Comparison of ENCODE assay signal across 19 cellular contexts in the genomic region with DNA sequence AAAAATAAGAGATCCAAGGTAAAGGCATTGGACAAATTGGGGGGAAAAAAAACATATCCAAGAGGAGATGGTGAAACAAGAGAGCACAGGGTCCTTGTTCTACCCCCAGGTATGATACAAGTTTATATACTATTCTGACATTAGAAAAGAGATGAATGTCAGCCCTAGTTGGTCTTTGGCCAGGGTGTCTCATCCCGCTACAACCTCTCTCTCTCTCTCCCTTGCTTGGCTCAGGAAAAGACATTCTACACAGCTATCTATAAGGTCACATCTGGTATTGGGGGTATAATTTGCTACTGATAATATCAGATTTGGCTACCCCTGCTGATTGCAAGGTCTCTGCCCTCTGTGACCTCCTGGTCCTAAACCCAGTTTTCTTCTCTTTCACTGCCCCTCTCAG.
DNase-seq lines count a peak whose midpoint lies in the region; ATAC-seq and TF ChIP-seq lines count a peak whose summit lies in the region.
"Had no signal": no experiment of that assay in that cellular context is flagged by ENCODE, and none has a peak within 500 bp of the region (broad histone marks: within the 10 kb centered on the region; RNA-seq: fewer than 3 reads in every experiment).

No MANE protein-coding gene starts in this region.

- H2AFZ ChIP-seq in PC-3 (ENCODE audit: low read length), result no peak overlapping the region

- no peaks in the 10 kb centered on the region for H3K9me3 ChIP-seq in HEK293 (ENCODE audit: control insufficient read depth, insufficient read depth, low read depth, low read length)
- no peaks in the 10 kb centered on the region for H3K9me3 ChIP-seq in PC-3 (ENCODE audit: low read length)
- no peaks in the 10 kb centered on the region for H3K9me3 ChIP-seq in colonic mucosa
- no peaks in the 10 kb centered on the region for H3K9me3 ChIP-seq in ascending aorta
- H3K9me3 ChIP-seq: SJSA1 had no signal

- no TSS peak for BruUV-seq in PC-3 (replicated peaks; lab: Mats Ljungman, UMichigan)

- no peaks in the 10 kb centered on the region for H3K79me2 ChIP-seq in PC-3 (ENCODE audit: low read length)

- ATAC-seq in PC-3 (peak; percentile 40), GM21390 (IDR thresholded peaks at IDR 0.05; ENCODE audit: unreplicated experiment) (no peak)
- ATAC-seq: GM12878, Right ventricle myocardium inferior had no signal

- no peaks in the 10 kb centered on the region for H3K4me1 Mint-ChIP-seq in neural crest cell

- H3K36me3 ChIP-seq in HEK293 (ENCODE audit: control insufficient read depth in 2 of 2, insufficient read depth in 1 of 2, low read length in 2 of 2) (no peaks in the 10 kb centered on the region), PC-3 (ENCODE audit: low read depth, low read length) (no peaks in the 10 kb centered on the region), colonic mucosa (no peaks in the 10 kb centered on the region), ascending aorta (no peaks in the 10 kb centered on the region)
- H3K36me3 ChIP-seq: SJSA1 had no signal

- CTCF ChIA-PET in HEK293 (lab: Yijun Ruan, JAX) (interaction anchor here (0.7 kb wide), 1 partner anchor 15 kb away, joined by 3 read pairs; no protein-coding TSS in a partner anchor), PC-3 (lab: Charles Lee) (no interaction called here)

- no peak overlapping the region for H3K4me3 ChIP-seq in HEK293 (ENCODE audit: low read depth, low read length)
- H3K4me3 ChIP-seq in PC-3 (ENCODE audit: low read length), result no peak overlapping the region
- no peak overlapping the region for H3K4me3 ChIP-seq in colonic mucosa
- no peak overlapping the region for H3K4me3 ChIP-seq in ascending aorta
- H3K4me3 ChIP-seq: GM12878, SJSA1 had no signal

- H3K9ac ChIP-seq in PC-3 (ENCODE audit: low read length) (no peak overlapping the region), colonic mucosa (ENCODE audit: low read depth in 2 of 2, low read length in 2 of 2) (no peak overlapping the region)

- H3F3A ChIP-seq in PC-3 (ENCODE audit: low read length, unreplicated experiment), result no peaks in the 10 kb centered on the region

- H3K4me1 ChIP-seq in HEK293 (ENCODE audit: control insufficient read depth, insufficient read depth, low read length) (peaks cover 6% of the 10 kb centered on the region; the same call in 1 of the 2 replicates), PC-3 (ENCODE audit: insufficient read depth, low read length) (peaks cover 7% of the 10 kb centered on the region; the same call in 1 of the 2 replicates), colonic mucosa (no peaks in the 10 kb centered on the region), ascending aorta (no peaks in the 10 kb centered on the region)
- H3K4me1 ChIP-seq: SJSA1 had no signal

- no peak overlapping the region for H3K4me3 Mint-ChIP-seq in neural crest cell
- H3K4me3 Mint-ChIP-seq: CD4-positive, alpha-beta T cell; HFFc6 had no signal

- H3K27ac Mint-ChIP-seq in neural crest cell (ENCODE audit: unreplicated experiment), result peak overlapping the region; percentile 14
- H3K27ac Mint-ChIP-seq: CD4-positive, alpha-beta T cell; HFFc6 had no signal

- POLR2A ChIA-PET in HEK293 (lab: Yijun Ruan, JAX) (no interaction called here), PC-3 (lab: Charles Lee; ENCODE audit: unreplicated experiment) (interaction anchor here (0.5 kb wide), 1 partner anchor 16 kb away, joined by 11 read pairs; no protein-coding TSS in a partner anchor)

- no peak overlapping the region; the same call in 1 of the 2 replicates for H3K27ac ChIP-seq in HEK293 (ENCODE audit: extremely low read depth, low read depth, low read length)
- no peak overlapping the region for H3K27ac ChIP-seq in PC-3 (ENCODE audit: low read length)
- peak overlapping the region; percentile 60 for H3K27ac ChIP-seq in colonic mucosa
- no peak overlapping the region for H3K27ac ChIP-seq in ascending aorta
- H3K27ac ChIP-seq: SJSA1 had no signal

- H3K9me3 Mint-ChIP-seq in neural crest cell, result no peaks in the 10 kb centered on the region
- H3K9me3 Mint-ChIP-seq: CD4-positive, alpha-beta T cell; HFFc6 had no signal

- H3K27me3 ChIP-seq in PC-3 (ENCODE audit: low read length) (no peaks in the 10 kb centered on the region; the same call in 1 of the 2 replicates), colonic mucosa (no peaks in the 10 kb centered on the region), ascending aorta (no peaks in the 10 kb centered on the region)
- H3K27me3 ChIP-seq: SJSA1 had no signal

- no peaks in the 10 kb centered on the region for H4K20me1 ChIP-seq in PC-3 (ENCODE audit: low read length)

- H3K9me2 ChIP-seq in PC-3 (replicated peaks; ENCODE audit: low read length), result no peaks in the 10 kb centered on the region

- intact Hi-C loops in PC-3 (cut with micrococcal nuclease) (no loop called here), colonic mucosa (cut with DNase I) (no loop called here), ascending aorta (cut with DNase I) (no loop called here)

- H3K36me3 Mint-ChIP-seq in neural crest cell (ENCODE audit: low read depth), result no peaks in the 10 kb centered on the region

- TF ChIP-seq CTCF in HEK293 (tag by site-specific recombination; IDR thresholded peaks at IDR 0.05) (no peak), PC-3 (conservative IDR thresholded peaks at IDR 0.05; ENCODE audit: low read depth, low read length) (no peak), colonic mucosa (IDR thresholded peaks at IDR 0.05) (no peak), neural crest cell (conservative IDR thresholded peaks at IDR 0.05) (no peak), ascending aorta (IDR thresholded peaks at IDR 0.05) (no peak)

- DNase-seq in PC-3 (no peak), colonic mucosa (no peak), neural crest cell (ENCODE audit: low read depth, low spot score) (no peak), SK-N-DZ (ENCODE audit: low spot score) (no peak), HT-29 (ENCODE audit: low spot score) (no peak), ascending aorta (ENCODE audit: low spot score in 2 of 2) (no peak)
- DNase-seq: CD4-positive, alpha-beta T cell; DND-41; H7; HFFc6; KG1; NCI-H1694; NCI-H774; NK-92 treated with Interleukin-12 subunit alpha and Interleukin-12 subunit beta, amount 100 ng/mL, for 24 hours had no signal

- no peak overlapping the region for H3K4me2 ChIP-seq in PC-3 (ENCODE audit: low read length)

- H3K27me3 Mint-ChIP-seq in neural crest cell (ENCODE audit: low read depth), result no peaks in the 10 kb centered on the region
- H3K27me3 Mint-ChIP-seq: CD4-positive, alpha-beta T cell had no signal

TF ChIP-seq in HEK293, 187 proteins besides CTCF, POLR2A, EP300 and RAD21 (continues in another document):
- TF ChIP-seq ZNF266 (tag by site-specific recombination; IDR thresholded peaks at IDR 0.05; ENCODE audit: low read depth), result no peak
- no peak for TF ChIP-seq ZBTB21 (tag by site-specific recombination; IDR thresholded peaks at IDR 0.05)
- TF ChIP-seq SETDB1 (IDR thresholded peaks at IDR 0.05; ENCODE audit: insufficient read length, low read length), result peak; percentile 2
- TF ChIP-seq, protein P1, sequence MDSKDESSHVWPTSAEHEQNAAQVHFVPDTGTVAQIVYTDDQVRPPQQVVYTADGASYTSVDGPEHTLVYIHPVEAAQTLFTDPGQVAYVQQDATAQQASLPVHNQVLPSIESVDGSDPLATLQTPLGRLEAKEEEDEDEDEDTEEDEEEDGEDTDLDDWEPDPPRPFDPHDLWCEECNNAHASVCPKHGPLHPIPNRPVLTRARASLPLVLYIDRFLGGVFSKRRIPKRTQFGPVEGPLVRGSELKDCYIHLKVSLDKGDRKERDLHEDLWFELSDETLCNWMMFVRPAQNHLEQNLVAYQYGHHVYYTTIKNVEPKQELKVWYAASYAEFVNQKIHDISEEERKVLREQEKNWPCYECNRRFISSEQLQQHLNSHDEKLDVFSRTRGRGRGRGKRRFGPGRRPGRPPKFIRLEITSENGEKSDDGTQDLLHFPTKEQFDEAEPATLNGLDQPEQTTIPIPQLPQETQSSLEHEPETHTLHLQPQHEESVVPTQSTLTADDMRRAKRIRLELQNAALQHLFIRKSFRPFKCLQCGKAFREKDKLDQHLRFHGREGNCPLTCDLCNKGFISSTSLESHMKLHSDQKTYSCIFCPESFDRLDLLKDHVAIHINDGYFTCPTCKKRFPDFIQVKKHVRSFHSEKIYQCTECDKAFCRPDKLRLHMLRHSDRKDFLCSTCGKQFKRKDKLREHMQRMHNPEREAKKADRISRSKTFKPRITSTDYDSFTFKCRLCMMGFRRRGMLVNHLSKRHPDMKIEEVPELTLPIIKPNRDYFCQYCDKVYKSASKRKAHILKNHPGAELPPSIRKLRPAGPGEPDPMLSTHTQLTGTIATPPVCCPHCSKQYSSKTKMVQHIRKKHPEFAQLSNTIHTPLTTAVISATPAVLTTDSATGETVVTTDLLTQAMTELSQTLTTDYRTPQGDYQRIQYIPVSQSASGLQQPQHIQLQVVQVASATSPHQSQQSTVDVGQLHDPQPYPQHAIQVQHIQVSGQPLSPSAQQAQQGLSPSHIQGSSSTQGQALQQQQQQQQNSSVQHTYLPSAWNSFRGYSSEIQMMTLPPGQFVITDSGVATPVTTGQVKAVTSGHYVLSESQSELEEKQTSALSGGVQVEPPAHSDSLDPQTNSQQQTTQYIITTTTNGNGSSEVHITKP (tag by site-specific recombination; IDR thresholded peaks at IDR 0.05), result 0 out of 2 replicates have a peak, but pooled peaks have one; percentile 2
- TF ChIP-seq, protein P2, sequence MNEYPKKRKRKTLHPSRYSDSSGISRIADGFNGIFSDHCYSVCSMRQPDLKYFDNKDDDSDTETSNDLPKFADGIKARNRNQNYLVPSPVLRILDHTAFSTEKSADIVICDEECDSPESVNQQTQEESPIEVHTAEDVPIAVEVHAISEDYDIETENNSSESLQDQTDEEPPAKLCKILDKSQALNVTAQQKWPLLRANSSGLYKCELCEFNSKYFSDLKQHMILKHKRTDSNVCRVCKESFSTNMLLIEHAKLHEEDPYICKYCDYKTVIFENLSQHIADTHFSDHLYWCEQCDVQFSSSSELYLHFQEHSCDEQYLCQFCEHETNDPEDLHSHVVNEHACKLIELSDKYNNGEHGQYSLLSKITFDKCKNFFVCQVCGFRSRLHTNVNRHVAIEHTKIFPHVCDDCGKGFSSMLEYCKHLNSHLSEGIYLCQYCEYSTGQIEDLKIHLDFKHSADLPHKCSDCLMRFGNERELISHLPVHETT (tag by site-specific recombination; IDR thresholded peaks at IDR 0.05), result no peak
- no peak for TF ChIP-seq ZBTB1 (tag by site-specific recombination; IDR thresholded peaks at IDR 0.05)
- TF ChIP-seq ZNF114 (tag by site-specific recombination; IDR thresholded peaks at IDR 0.05), result no peak
- TF ChIP-seq, protein P3, sequence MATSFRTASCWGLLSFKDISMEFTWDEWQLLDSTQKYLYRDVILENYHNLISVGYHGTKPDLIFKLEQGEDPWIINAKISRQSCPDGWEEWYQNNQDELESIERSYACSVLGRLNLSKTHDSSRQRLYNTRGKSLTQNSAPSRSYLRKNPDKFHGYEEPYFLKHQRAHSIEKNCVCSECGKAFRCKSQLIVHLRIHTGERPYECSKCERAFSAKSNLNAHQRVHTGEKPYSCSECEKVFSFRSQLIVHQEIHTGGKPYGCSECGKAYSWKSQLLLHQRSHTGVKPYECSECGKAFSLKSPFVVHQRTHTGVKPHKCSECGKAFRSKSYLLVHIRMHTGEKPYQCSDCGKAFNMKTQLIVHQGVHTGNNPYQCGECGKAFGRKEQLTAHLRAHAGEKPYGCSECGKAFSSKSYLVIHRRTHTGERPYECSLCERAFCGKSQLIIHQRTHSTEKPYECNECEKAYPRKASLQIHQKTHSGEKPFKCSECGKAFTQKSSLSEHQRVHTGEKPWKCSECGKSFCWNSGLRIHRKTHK (tag by site-specific recombination; IDR thresholded peaks at IDR 0.05), result no peak
